ENCODE assay signal across 1 cellular context in genomic region chr10:29646238-29646902, GRCh38.
A peak's percentile ranks its signal among the peaks of the same experiment; 100 is the strongest.
TF ChIP-seq lines count a peak whose summit lies in the region.

No MANE protein-coding gene starts in this region.

TF ChIP-seq in HEK293, 187 proteins besides CTCF, POLR2A, EP300 and RAD21 (continued from another document and continues in another):
- TF ChIP-seq PRDM10 (tag by site-specific recombination; IDR thresholded peaks at IDR 0.05) (peak; percentile 73), ZBTB20 (tag by site-specific recombination; IDR thresholded peaks at IDR 0.05) (peak; percentile 98), ZNF280C (tag by site-specific recombination; IDR thresholded peaks at IDR 0.05) (no peak), ATF2 (tag by site-specific recombination; IDR thresholded peaks at IDR 0.05; ENCODE audit: low read depth) (peak; percentile 21; the same call in 1 of the 2 replicates), MYNN (tag by site-specific recombination; IDR thresholded peaks at IDR 0.05; ENCODE audit: borderline replicate concordance) (no peak), PRDM4 (tag by site-specific recombination; IDR thresholded peaks at IDR 0.05) (peak; percentile 81), OSR2 (tag by site-specific recombination; IDR thresholded peaks at IDR 0.05) (peak; percentile 88), ZNF335 (tag by site-specific recombination; conservative IDR thresholded peaks at IDR 0.05) (peak; percentile 49), WT1 (tag by site-specific recombination; IDR thresholded peaks at IDR 0.05) (peak; percentile 85), HOXA7 (CRISPR knock-in tag; IDR thresholded peaks at IDR 0.05; ENCODE audit: borderline replicate concordance) (no peak), ZNF391 (tag by site-specific recombination; IDR thresholded peaks at IDR 0.05; ENCODE audit: borderline replicate concordance, low read depth) (peak; percentile 57; the same call in 1 of the 2 replicates), ZNF561 (tag by site-specific recombination; IDR thresholded peaks at IDR 0.05; ENCODE audit: borderline replicate concordance) (peak; percentile 58; the same call in 1 of the 2 replicates), MZF1 (tag by site-specific recombination; IDR thresholded peaks at IDR 0.05; ENCODE audit: borderline replicate concordance) (peak; percentile 83; the same call in 1 of the 2 replicates), HOXD13 (CRISPR knock-in tag; IDR thresholded peaks at IDR 0.05; ENCODE audit: borderline replicate concordance) (no peak), ZXDB (tag by site-specific recombination; IDR thresholded peaks at IDR 0.05) (peak; percentile 93), ZNF670 (tag by site-specific recombination; IDR thresholded peaks at IDR 0.05; ENCODE audit: low read depth) (no peak), ZNF184 (tag by site-specific recombination; IDR thresholded peaks at IDR 0.05) (peak; percentile 72), ZNF37A (tag by site-specific recombination; IDR thresholded peaks at IDR 0.05) (no peak), ZNF776 (tag by site-specific recombination; IDR thresholded peaks at IDR 0.05; ENCODE audit: borderline replicate concordance) (no peak), TCF7L2 (IDR thresholded peaks at IDR 0.05; ENCODE audit: borderline replicate concordance, low read depth, low read length) (peak; percentile 44; the same call in 1 of the 2 replicates), ZNF510 (tag by site-specific recombination; IDR thresholded peaks at IDR 0.05; ENCODE audit: insufficient replicate concordance) (no peak), GFI1B (tag by site-specific recombination; IDR thresholded peaks at IDR 0.05) (peak; percentile 63), SCRT1 (tag by site-specific recombination; IDR thresholded peaks at IDR 0.05; ENCODE audit: borderline replicate concordance) (0 out of 2 replicates have a peak, but pooled peaks have one; percentile 27), PRDM2 (tag by site-specific recombination; IDR thresholded peaks at IDR 0.05; ENCODE audit: borderline replicate concordance) (no peak), RBAK (tag by site-specific recombination; IDR thresholded peaks at IDR 0.05) (no peak), GLIS1 (tag by site-specific recombination; IDR thresholded peaks at IDR 0.05) (peak; percentile 88), ZNF623 (tag by site-specific recombination; IDR thresholded peaks at IDR 0.05) (0 out of 2 replicates have a peak, but pooled peaks have one; percentile 6)
- TF ChIP-seq, protein P1, sequence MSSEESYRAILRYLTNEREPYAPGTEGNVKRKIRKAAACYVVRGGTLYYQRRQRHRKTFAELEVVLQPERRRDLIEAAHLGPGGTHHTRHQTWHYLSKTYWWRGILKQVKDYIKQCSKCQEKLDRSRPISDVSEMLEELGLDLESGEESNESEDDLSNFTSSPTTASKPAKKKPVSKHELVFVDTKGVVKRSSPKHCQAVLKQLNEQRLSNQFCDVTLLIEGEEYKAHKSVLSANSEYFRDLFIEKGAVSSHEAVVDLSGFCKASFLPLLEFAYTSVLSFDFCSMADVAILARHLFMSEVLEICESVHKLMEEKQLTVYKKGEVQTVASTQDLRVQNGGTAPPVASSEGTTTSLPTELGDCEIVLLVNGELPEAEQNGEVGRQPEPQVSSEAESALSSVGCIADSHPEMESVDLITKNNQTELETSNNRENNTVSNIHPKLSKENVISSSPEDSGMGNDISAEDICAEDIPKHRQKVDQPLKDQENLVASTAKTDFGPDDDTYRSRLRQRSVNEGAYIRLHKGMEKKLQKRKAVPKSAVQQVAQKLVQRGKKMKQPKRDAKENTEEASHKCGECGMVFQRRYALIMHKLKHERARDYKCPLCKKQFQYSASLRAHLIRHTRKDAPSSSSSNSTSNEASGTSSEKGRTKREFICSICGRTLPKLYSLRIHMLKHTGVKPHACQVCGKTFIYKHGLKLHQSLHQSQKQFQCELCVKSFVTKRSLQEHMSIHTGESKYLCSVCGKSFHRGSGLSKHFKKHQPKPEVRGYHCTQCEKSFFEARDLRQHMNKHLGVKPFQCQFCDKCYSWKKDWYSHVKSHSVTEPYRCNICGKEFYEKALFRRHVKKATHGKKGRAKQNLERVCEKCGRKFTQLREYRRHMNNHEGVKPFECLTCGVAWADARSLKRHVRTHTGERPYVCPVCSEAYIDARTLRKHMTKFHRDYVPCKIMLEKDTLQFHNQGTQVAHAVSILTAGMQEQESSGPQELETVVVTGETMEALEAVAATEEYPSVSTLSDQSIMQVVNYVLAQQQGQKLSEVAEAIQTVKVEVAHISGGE (tag by site-specific recombination; conservative IDR thresholded peaks at IDR 0.05; ENCODE audit: low read depth) = peak; percentile 53
- TF ChIP-seq, protein P2, sequence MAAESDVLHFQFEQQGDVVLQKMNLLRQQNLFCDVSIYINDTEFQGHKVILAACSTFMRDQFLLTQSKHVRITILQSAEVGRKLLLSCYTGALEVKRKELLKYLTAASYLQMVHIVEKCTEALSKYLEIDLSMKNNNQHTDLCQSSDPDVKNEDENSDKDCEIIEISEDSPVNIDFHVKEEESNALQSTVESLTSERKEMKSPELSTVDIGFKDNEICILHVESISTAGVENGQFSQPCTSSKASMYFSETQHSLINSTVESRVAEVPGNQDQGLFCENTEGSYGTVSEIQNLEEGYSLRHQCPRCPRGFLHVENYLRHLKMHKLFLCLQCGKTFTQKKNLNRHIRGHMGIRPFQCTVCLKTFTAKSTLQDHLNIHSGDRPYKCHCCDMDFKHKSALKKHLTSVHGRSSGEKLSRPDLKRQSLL (tag by site-specific recombination; IDR thresholded peaks at IDR 0.05) = no peak
- TF ChIP-seq, protein P3, sequence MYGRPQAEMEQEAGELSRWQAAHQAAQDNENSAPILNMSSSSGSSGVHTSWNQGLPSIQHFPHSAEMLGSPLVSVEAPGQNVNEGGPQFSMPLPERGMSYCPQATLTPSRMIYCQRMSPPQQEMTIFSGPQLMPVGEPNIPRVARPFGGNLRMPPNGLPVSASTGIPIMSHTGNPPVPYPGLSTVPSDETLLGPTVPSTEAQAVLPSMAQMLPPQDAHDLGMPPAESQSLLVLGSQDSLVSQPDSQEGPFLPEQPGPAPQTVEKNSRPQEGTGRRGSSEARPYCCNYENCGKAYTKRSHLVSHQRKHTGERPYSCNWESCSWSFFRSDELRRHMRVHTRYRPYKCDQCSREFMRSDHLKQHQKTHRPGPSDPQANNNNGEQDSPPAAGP (tag by site-specific recombination; IDR thresholded peaks at IDR 0.05) = peak; percentile 16; the same call in 1 of the 2 replicates
- TF ChIP-seq, protein P4, sequence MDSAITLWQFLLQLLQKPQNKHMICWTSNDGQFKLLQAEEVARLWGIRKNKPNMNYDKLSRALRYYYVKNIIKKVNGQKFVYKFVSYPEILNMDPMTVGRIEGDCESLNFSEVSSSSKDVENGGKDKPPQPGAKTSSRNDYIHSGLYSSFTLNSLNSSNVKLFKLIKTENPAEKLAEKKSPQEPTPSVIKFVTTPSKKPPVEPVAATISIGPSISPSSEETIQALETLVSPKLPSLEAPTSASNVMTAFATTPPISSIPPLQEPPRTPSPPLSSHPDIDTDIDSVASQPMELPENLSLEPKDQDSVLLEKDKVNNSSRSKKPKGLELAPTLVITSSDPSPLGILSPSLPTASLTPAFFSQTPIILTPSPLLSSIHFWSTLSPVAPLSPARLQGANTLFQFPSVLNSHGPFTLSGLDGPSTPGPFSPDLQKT (IDR thresholded peaks at IDR 0.05; ENCODE audit: borderline replicate concordance, low read depth, low read length) = no peak
